Comparison of ENCODE assay signal across 28 cellular contexts in genomic region chr16:62615526-62615925, GRCh38.
"Had no signal": no experiment of that assay in that cellular context is flagged by ENCODE, and none has a peak within 500 bp of the region (broad histone marks: within the 10 kb centered on the region; RNA-seq: fewer than 3 reads in every experiment).

No MANE protein-coding gene starts in this region.

- FAIRE-seq: pancreas, urothelium cell line had no signal

- H3K27ac ChIP-seq: neutrophil, pancreas, prostate gland, right atrium auricular region, skin epidermis, spleen, stomach, thoracic aorta, thyroid gland, tibial nerve, upper lobe of left lung, vagina had no signal

- H3K4me3 ChIP-seq: pancreas, prostate gland, right atrium auricular region, skin epidermis, smooth muscle cell, spleen, stomach, thoracic aorta, thyroid gland, tibial nerve, upper lobe of left lung, vagina had no signal

- H3K27me3 ChIP-seq: neutrophil, pancreas, right atrium auricular region, spleen, stomach, thyroid gland, tibial nerve, upper lobe of left lung, vagina had no signal

- ATAC-seq: naive thymus-derived CD8-positive, alpha-beta T cell; natural killer cell treated with Interleukin-12 subunit alpha and Interleukin-12 subunit beta and Interleukin-15 and Interleukin-18, amount 100 ng/mL, for 72 hours; pancreas; sciatic nerve; stimulated activated memory B cell treated with anti-CD40 and anti-IgM and Interleukin-4, amounts not matched to agents 10 μg/mL and 1 μg/mL and 100 μg/mL, for 72 hours had no signal

- H3K4me2 ChIP-seq: smooth muscle cell had no signal

- H3K36me3 ChIP-seq: neutrophil, pancreas, prostate gland, right atrium auricular region, spleen, stomach, thoracic aorta, thyroid gland, tibial nerve, upper lobe of left lung, vagina had no signal

- H3K9me3 ChIP-seq: neutrophil, pancreas, prostate gland, right atrium auricular region, thoracic aorta, thyroid gland, tibial nerve, upper lobe of left lung, vagina had no signal

- H3K4me1 ChIP-seq: pancreas, prostate gland, right atrium auricular region, spleen, stomach, thyroid gland, tibial nerve, upper lobe of left lung, vagina had no signal

- DNase-seq: naive thymus-derived CD8-positive, alpha-beta T cell; nephron progenitor cell; nucleus accumbens; pancreas; retina; spleen; stimulated activated CD4-positive, alpha-beta T cell treated with anti-CD3 and anti-CD28 coated beads, Interleukin-12 subunit alpha, Interleukin-12 subunit beta, amount 100 ng/mL, for 4 hours; stimulated activated CD4-positive, alpha-beta T cell treated with anti-CD3 and anti-CD28 coated beads, Interleukin-1b, Interleukin-23, amount 100 ng/mL, for 48 hours; stimulated activated CD4-positive, alpha-beta T cell treated with anti-CD3 and anti-CD28 coated beads, Interleukin-4, amount 100 ng/mL, for 1 hour; stimulated activated CD4-positive, alpha-beta T cell treated with anti-CD3 and anti-CD28 coated beads, Interleukin-4, amount 100 ng/mL, for 4 hours; stimulated activated CD8-positive, alpha-beta memory T cell treated with anti-CD3 and anti-CD28 coated beads, Interleukin-4, amount 100 ng/mL, for 48 hours; stimulated activated naive CD4-positive, alpha-beta T cell; stomach; thyroid gland; trophoblast cell; upper lobe of left lung had no signal
